Comparison of ENCODE assay signal across 13 cellular contexts in genomic region chr7:100124301-100125229, GRCh38. TPM values are rescaled to one million over a fixed set of nuclear protein-coding genes. Genes with fewer than 3 reads are reported as not detected.
DNase-seq lines count a peak whose midpoint lies in the region; ATAC-seq and TF ChIP-seq lines count a peak whose summit lies in the region.
"Had no signal": no experiment of that assay in that cellular context is flagged by ENCODE, and none has a peak within 500 bp of the region (broad histone marks: within the 10 kb centered on the region; RNA-seq: fewer than 3 reads in every experiment).

No MANE protein-coding gene starts in this region.

- H3K9ac ChIP-seq in duodenal mucosa (ENCODE audit: low read depth in 1 of 2, low read length in 2 of 2): peak overlapping the region; percentile 24 to 39
- H3K9ac ChIP-seq: SK-N-SH had no signal

- CTCF ChIA-PET in Panc1 (lab: Charles Lee): interaction anchor here (0.5 to 1.2 kb wide), 2 partner anchors 23 to 93 kb away, joined by 3 to 5 read pairs; no protein-coding TSS in a partner anchor

- no peak for ATAC-seq in activated T-cell treated with anti-CD3 and anti-CD28 coated beads, Interleukin-2, amount 50 U/mL, for 4 hours
- no peak for ATAC-seq in Panc1
- ATAC-seq in stimulated activated effector memory CD8-positive, alpha-beta T cell treated with anti-CD3 and anti-CD28 coated beads, Interleukin-12 subunit alpha, Interleukin-12 subunit beta, amount 100 ng/mL, for 72 hours: no peak

- H3K27ac Mint-ChIP-seq in stimulated activated effector memory CD8-positive, alpha-beta T cell treated with anti-CD3 and anti-CD28 coated beads, Interleukin-12 subunit alpha, Interleukin-12 subunit beta, amount 100 ng/mL, for 72 hours: peak overlapping the region; percentile 96

- H3K27ac ChIP-seq in Panc1 (ENCODE audit: low read length): no peak overlapping the region
- H3K27ac ChIP-seq in duodenal mucosa (ENCODE audit: low read depth, low read length): no peak overlapping the region
- H3K27ac ChIP-seq: brain microvascular endothelial cell had no signal

- in situ Hi-C loops in Panc1 (cut with HindIII; ENCODE audit: low pct_unique_long_range_greater_than_20kb, low sequenced_read_pairs): no loop called here

- POLR2A ChIA-PET in Panc1 (lab: Charles Lee): interaction anchor here (0.6 to 1.0 kb wide), 5 partner anchors 24 to 108 kb away, joined by 3 to 11 read pairs (median 4); no protein-coding TSS in a partner anchor

- DNase-seq in activated T-cell treated with anti-CD3 and anti-CD28 coated beads, Interleukin-2, amount 50 U/mL, for 4 hours: no peak
- no peak for DNase-seq in activated T-cell treated with anti-CD3 and anti-CD28 coated beads for 4 hours
- DNase-seq in Panc1 (ENCODE audit: low read depth, low spot score): no peak
- DNase-seq in stimulated activated effector memory CD8-positive, alpha-beta T cell treated with anti-CD3 and anti-CD28 coated beads, Interleukin-12 subunit alpha, Interleukin-12 subunit beta, amount 100 ng/mL, for 72 hours (ENCODE audit: low spot score in 2 of 2): no peak
- DNase-seq in SHP77 (lab: John Stamatoyannopoulos, UW): no peak
- DNase-seq in NCI-H1930 (lab: John Stamatoyannopoulos, UW): no peak
- DNase-seq in COLO668 (lab: John Stamatoyannopoulos, UW; ENCODE audit: unreplicated experiment): no peak
- DNase-seq: brain microvascular endothelial cell, NCI-H1105 treated with DMSO at 0.1 percent for 48 hours, sigmoid colon, SK-N-SH had no signal

- peaks cover 2% of the 10 kb centered on the region; the same call in 1 of the 2 replicates for H3K36me3 ChIP-seq in Panc1 (ENCODE audit: control insufficient read depth, insufficient read depth, low read length)
- H3K36me3 ChIP-seq in duodenal mucosa (ENCODE audit: control insufficient read depth in 1 of 2, insufficient read depth in 2 of 2, low read length in 2 of 2): no peaks in the 10 kb centered on the region
- H3K36me3 ChIP-seq: brain microvascular endothelial cell had no signal

- no peaks in the 10 kb centered on the region for H3K27me3 Mint-ChIP-seq in activated T-cell treated with anti-CD3 and anti-CD28 coated beads, Interleukin-2, amount 50 U/mL, for 4 hours (ENCODE audit: low read depth)

- no peak overlapping the region for H3K4me3 ChIP-seq in Panc1 (ENCODE audit: low read depth in 2 of 2, low read length in 2 of 2)
- peak overlapping the region; percentile 10 to 50 for H3K4me3 ChIP-seq in duodenal mucosa (ENCODE audit: low read depth in 1 of 2, low read length in 2 of 2)
- H3K4me3 ChIP-seq: sigmoid colon, tibial nerve had no signal

- peak overlapping the region; percentile 13 for H3K4me3 Mint-ChIP-seq in activated T-cell treated with anti-CD3 and anti-CD28 coated beads, Interleukin-2, amount 50 U/mL, for 4 hours
- peak overlapping the region; percentile 95 for H3K4me3 Mint-ChIP-seq in stimulated activated effector memory CD8-positive, alpha-beta T cell treated with anti-CD3 and anti-CD28 coated beads, Interleukin-12 subunit alpha, Interleukin-12 subunit beta, amount 100 ng/mL, for 72 hours

- H3K9me3 ChIP-seq in Panc1 (ENCODE audit: control insufficient read depth, insufficient read depth, low read depth, low read length) (no peaks in the 10 kb centered on the region), duodenal mucosa (ENCODE audit: control insufficient read depth in 1 of 2, low read length in 2 of 2) (no peaks in the 10 kb centered on the region)
- H3K9me3 ChIP-seq: sigmoid colon, SK-N-SH, tibial nerve had no signal

- H3K4me1 Mint-ChIP-seq in activated T-cell treated with anti-CD3 and anti-CD28 coated beads, Interleukin-2, amount 50 U/mL, for 4 hours (ENCODE audit: low read depth): peaks cover 39% of the 10 kb centered on the region
- H3K4me1 Mint-ChIP-seq in stimulated activated effector memory CD8-positive, alpha-beta T cell treated with anti-CD3 and anti-CD28 coated beads, Interleukin-12 subunit alpha, Interleukin-12 subunit beta, amount 100 ng/mL, for 72 hours: peaks cover 28% of the 10 kb centered on the region

- H3K4me1 ChIP-seq in Panc1 (ENCODE audit: control insufficient read depth, insufficient read depth, low read length): peaks cover 27% of the 10 kb centered on the region
- peaks cover 47 to 48% of the 10 kb centered on the region in 2 donors for H3K4me1 ChIP-seq in duodenal mucosa (ENCODE audit: control insufficient read depth in 1 of 2, insufficient read depth in 2 of 2, low read length in 2 of 2)

- peaks cover 2% of the 10 kb centered on the region for H3K36me3 Mint-ChIP-seq in activated T-cell treated with anti-CD3 and anti-CD28 coated beads, Interleukin-2, amount 50 U/mL, for 4 hours (ENCODE audit: insufficient read depth)
- peaks cover 35% of the 10 kb centered on the region for H3K36me3 Mint-ChIP-seq in stimulated activated effector memory CD8-positive, alpha-beta T cell treated with anti-CD3 and anti-CD28 coated beads, Interleukin-12 subunit alpha, Interleukin-12 subunit beta, amount 100 ng/mL, for 72 hours

- BruUV-seq in Panc1 (replicated peaks; lab: Mats Ljungman, UMichigan): TSS peak; percentile 57

- no peaks in the 10 kb centered on the region for H3K9me3 Mint-ChIP-seq in activated T-cell treated with anti-CD3 and anti-CD28 coated beads, Interleukin-2, amount 50 U/mL, for 4 hours
- H3K9me3 Mint-ChIP-seq in stimulated activated effector memory CD8-positive, alpha-beta T cell treated with anti-CD3 and anti-CD28 coated beads, Interleukin-12 subunit alpha, Interleukin-12 subunit beta, amount 100 ng/mL, for 72 hours: no peaks in the 10 kb centered on the region

- H3K27me3 ChIP-seq in Panc1 (ENCODE audit: control insufficient read depth, insufficient read depth, low read length) (no peaks in the 10 kb centered on the region), duodenal mucosa (ENCODE audit: control insufficient read depth in 1 of 2, insufficient read depth in 2 of 2, low read length in 2 of 2) (no peaks in the 10 kb centered on the region)
- H3K27me3 ChIP-seq: brain microvascular endothelial cell, sigmoid colon, tibial nerve had no signal

- TF ChIP-seq CTCF in Panc1 (IDR thresholded peaks at IDR 0.05): no peak

- intact Hi-C loops in Panc1 (cut with micrococcal nuclease; ENCODE audit: unreplicated experiment): no loop called here

RNA-seq across cellular contexts. Expression of gene MBLAC1, which starts 2.2 kb away (rescaled TPM):
- total RNA-seq in activated T-cell treated with anti-CD3 and anti-CD28 coated beads, Interleukin-2, amount 50 U/mL, for 4 hours: 1 to 10 TPM; 3.0 to 4.8 (median 3.2) TPM
- 5.2 TPM for total RNA-seq in Panc1 (2021; ENCODE audit: unreplicated experiment)
- polyA plus RNA-seq in Panc1 (2012; ENCODE audit: insufficient read length): 4.9 TPM

RNA-seq across cellular contexts. Expression of gene CNPY4, which starts 5.1 kb away (rescaled TPM):
- 1 to 10 TPM; 6.6 to 8.6 (median 7.6) TPM for total RNA-seq in activated T-cell treated with anti-CD3 and anti-CD28 coated beads, Interleukin-2, amount 50 U/mL, for 4 hours
- 12.6 TPM for total RNA-seq in Panc1 (2021; ENCODE audit: unreplicated experiment)
- 13.0 TPM for polyA plus RNA-seq in Panc1 (2012; ENCODE audit: insufficient read length)

RNA-seq across cellular contexts. Expression of gene TAF6, which starts 5.4 kb away (rescaled TPM):
- total RNA-seq in activated T-cell treated with anti-CD3 and anti-CD28 coated beads, Interleukin-2, amount 50 U/mL, for 4 hours: 10 to 100 TPM; 67.3 to 74.2 (median 72.9) TPM
- 92.3 TPM for total RNA-seq in Panc1 (2021; ENCODE audit: unreplicated experiment)
- 100 TPM for polyA plus RNA-seq in Panc1 (2012; ENCODE audit: insufficient read length)

RNA-seq across cellular contexts. Expression of gene AP4M1, which starts 23.1 kb away (rescaled TPM):
- 10 to 100 TPM; 13.4 to 16.0 (median 16.0) TPM for total RNA-seq in activated T-cell treated with anti-CD3 and anti-CD28 coated beads, Interleukin-2, amount 50 U/mL, for 4 hours
- 42.6 TPM for total RNA-seq in Panc1 (2021; ENCODE audit: unreplicated experiment)
- 48.0 TPM for polyA plus RNA-seq in Panc1 (2012; ENCODE audit: insufficient read length)

RNA-seq across cellular contexts. Expression of gene MCM7, which starts 23.4 kb away (rescaled TPM):
- 100 to 1,000 TPM; 471 to 592 (median 521) TPM for total RNA-seq in activated T-cell treated with anti-CD3 and anti-CD28 coated beads, Interleukin-2, amount 50 U/mL, for 4 hours
- total RNA-seq in Panc1 (2021; ENCODE audit: unreplicated experiment): 258 TPM
- polyA plus RNA-seq in Panc1 (2012; ENCODE audit: insufficient read length): 204 TPM

Comparison
In these comparisons a context has a peak if more than half of its experiments do, and no peak if none do; other contexts are left out.
1. H3K4me3 ChIP-seq: peak in duodenal mucosa (2 of 2); none in Panc1 (0 of 2).